1 cellular context compared by ENCODE assay signal in the genomic region with DNA sequence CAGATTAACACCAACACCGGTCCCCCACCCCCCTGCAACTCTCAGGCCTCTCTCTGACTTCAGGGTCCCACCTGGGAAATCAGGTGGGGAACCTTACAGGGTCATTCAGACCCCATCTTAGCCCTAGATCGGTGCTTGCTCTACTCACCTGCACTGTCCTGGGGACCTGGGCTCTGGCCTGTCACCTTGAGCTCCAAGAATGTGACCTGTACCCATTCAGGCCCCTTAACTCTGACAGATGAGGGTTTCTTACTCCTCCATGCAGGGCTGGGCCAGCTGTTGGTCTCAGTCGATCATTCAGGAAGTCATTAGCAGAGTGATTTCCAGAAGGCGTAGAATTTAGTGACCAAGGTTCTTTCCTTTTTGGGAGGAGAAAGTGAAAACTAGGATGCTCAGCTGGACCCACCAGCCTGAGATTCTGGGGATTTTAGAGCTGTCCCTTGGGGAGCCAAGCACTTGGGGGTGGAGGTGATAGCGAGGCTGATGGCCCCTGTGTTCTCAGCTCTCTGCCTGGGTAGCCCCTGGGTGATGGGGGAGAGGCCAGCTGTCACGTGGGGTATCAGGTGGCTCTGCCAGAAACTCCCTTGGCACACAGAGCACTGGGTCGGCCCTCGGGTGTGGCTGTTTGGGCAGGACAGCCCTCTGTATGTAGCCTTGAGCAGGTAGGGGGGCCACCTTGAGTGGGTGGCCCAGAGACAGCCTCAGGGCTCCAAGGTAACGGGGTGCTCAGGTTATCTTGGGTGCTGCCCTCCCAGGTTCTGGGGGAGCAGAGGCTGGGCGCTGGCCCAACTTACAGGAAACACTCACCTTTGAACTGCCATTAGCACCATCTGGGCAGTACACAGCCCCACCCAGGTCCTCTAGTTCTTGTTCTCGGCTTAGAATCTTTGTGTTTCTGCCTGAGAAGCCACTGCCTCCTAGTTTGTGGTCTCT.
TF ChIP-seq lines count a peak whose summit lies in the region.

No MANE protein-coding gene starts in this region.

TF ChIP-seq in HepG2, 621 proteins besides CTCF, POLR2A, EP300 and RAD21 (continued from another document and continues in another):
- TF ChIP-seq, protein P1, sequence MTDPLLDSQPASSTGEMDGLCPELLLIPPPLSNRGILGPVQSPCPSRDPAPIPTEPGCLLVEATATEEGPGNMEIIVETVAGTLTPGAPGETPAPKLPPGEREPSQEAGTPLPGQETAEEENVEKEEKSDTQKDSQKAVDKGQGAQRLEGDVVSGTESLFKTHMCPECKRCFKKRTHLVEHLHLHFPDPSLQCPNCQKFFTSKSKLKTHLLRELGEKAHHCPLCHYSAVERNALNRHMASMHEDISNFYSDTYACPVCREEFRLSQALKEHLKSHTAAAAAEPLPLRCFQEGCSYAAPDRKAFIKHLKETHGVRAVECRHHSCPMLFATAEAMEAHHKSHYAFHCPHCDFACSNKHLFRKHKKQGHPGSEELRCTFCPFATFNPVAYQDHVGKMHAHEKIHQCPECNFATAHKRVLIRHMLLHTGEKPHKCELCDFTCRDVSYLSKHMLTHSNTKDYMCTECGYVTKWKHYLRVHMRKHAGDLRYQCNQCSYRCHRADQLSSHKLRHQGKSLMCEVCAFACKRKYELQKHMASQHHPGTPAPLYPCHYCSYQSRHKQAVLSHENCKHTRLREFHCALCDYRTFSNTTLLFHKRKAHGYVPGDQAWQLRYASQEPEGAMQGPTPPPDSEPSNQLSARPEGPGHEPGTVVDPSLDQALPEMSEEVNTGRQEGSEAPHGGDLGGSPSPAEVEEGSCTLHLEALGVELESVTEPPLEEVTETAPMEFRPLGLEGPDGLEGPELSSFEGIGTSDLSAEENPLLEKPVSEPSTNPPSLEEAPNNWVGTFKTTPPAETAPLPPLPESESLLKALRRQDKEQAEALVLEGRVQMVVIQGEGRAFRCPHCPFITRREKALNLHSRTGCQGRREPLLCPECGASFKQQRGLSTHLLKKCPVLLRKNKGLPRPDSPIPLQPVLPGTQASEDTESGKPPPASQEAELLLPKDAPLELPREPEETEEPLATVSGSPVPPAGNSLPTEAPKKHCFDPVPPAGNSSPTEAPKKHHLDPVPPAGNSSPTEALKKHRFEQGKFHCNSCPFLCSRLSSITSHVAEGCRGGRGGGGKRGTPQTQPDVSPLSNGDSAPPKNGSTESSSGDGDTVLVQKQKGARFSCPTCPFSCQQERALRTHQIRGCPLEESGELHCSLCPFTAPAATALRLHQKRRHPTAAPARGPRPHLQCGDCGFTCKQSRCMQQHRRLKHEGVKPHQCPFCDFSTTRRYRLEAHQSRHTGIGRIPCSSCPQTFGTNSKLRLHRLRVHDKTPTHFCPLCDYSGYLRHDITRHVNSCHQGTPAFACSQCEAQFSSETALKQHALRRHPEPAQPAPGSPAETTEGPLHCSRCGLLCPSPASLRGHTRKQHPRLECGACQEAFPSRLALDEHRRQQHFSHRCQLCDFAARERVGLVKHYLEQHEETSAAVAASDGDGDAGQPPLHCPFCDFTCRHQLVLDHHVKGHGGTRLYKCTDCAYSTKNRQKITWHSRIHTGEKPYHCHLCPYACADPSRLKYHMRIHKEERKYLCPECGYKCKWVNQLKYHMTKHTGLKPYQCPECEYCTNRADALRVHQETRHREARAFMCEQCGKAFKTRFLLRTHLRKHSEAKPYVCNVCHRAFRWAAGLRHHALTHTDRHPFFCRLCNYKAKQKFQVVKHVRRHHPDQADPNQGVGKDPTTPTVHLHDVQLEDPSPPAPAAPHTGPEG (CRISPR knock-in tag; IDR thresholded peaks at IDR 0.05): no peak; the same call in 1 of the 2 replicates
- TF ChIP-seq KLF11 (CRISPR knock-in tag; IDR thresholded peaks at IDR 0.05) (no peak), ZNF263 (CRISPR knock-in tag; IDR thresholded peaks at IDR 0.05) (no peak), ZNF501 (CRISPR knock-in tag; IDR thresholded peaks at IDR 0.05) (0 out of 2 replicates have a peak, but pooled peaks have one; percentile 5), ZFYVE20 (CRISPR knock-in tag; IDR thresholded peaks at IDR 0.05; ENCODE audit: borderline replicate concordance, low read depth) (no peak), ARNTL (CRISPR knock-in tag; IDR thresholded peaks at IDR 0.05) (peak; percentile 53; the same call in 1 of the 2 replicates), SSRP1 (CRISPR knock-in tag; IDR thresholded peaks at IDR 0.05) (0 out of 2 replicates have a peak, but pooled peaks have one; percentile 48), YEATS2 (CRISPR knock-in tag; IDR thresholded peaks at IDR 0.05; ENCODE audit: borderline replicate concordance) (no peak), GABPA (IDR thresholded peaks at IDR 0.05; ENCODE audit: low read depth, low read length) (no peak), GABPA (CRISPR knock-in tag; IDR thresholded peaks at IDR 0.05; ENCODE audit: low read depth) (0 out of 2 replicates have a peak, but pooled peaks have one; percentile 34), ZBTB3 (CRISPR knock-in tag; IDR thresholded peaks at IDR 0.05; ENCODE audit: borderline replicate concordance, low read depth) (no peak), SOX5 (CRISPR knock-in tag; IDR thresholded peaks at IDR 0.05; ENCODE audit: borderline replicate concordance) (no peak), PITX1 (CRISPR knock-in tag; IDR thresholded peaks at IDR 0.05) (0 out of 2 replicates have a peak, but pooled peaks have one; percentile 4), ZNF350 (CRISPR knock-in tag; IDR thresholded peaks at IDR 0.05; ENCODE audit: borderline replicate concordance, low read depth) (0 out of 2 replicates have a peak, but pooled peaks have one; percentile 7), ZNF446 (CRISPR knock-in tag; IDR thresholded peaks at IDR 0.05) (no peak), NFIC (IDR thresholded peaks at IDR 0.05; ENCODE audit: low read length) (0 out of 2 replicates have a peak, but pooled peaks have one; percentile 29), AKAP8 (CRISPR knock-in tag; IDR thresholded peaks at IDR 0.05) (peak; percentile 87), STAG1 (CRISPR knock-in tag; IDR thresholded peaks at IDR 0.05) (0 out of 2 replicates have a peak, but pooled peaks have one; percentile 4), RFXAP (CRISPR knock-in tag; IDR thresholded peaks at IDR 0.05; ENCODE audit: borderline replicate concordance) (0 out of 2 replicates have a peak, but pooled peaks have one; percentile 13)
- TF ChIP-seq, protein P2, sequence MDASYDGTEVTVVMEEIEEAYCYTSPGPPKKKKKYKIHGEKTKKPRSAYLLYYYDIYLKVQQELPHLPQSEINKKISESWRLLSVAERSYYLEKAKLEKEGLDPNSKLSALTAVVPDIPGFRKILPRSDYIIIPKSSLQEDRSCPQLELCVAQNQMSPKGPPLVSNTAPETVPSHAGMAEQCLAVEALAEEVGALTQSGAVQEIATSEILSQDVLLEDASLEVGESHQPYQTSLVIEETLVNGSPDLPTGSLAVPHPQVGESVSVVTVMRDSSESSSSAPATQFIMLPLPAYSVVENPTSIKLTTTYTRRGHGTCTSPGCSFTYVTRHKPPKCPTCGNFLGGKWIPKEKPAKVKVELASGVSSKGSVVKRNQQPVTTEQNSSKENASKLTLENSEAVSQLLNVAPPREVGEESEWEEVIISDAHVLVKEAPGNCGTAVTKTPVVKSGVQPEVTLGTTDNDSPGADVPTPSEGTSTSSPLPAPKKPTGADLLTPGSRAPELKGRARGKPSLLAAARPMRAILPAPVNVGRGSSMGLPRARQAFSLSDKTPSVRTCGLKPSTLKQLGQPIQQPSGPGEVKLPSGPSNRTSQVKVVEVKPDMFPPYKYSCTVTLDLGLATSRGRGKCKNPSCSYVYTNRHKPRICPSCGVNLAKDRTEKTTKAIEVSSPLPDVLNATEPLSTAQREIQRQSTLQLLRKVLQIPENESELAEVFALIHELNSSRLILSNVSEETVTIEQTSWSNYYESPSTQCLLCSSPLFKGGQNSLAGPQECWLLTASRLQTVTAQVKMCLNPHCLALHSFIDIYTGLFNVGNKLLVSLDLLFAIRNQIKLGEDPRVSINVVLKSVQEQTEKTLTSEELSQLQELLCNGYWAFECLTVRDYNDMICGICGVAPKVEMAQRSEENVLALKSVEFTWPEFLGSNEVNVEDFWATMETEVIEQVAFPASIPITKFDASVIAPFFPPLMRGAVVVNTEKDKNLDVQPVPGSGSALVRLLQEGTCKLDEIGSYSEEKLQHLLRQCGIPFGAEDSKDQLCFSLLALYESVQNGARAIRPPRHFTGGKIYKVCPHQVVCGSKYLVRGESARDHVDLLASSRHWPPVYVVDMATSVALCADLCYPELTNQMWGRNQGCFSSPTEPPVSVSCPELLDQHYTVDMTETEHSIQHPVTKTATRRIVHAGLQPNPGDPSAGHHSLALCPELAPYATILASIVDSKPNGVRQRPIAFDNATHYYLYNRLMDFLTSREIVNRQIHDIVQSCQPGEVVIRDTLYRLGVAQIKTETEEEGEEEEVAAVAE (CRISPR knock-in tag; IDR thresholded peaks at IDR 0.05; ENCODE audit: borderline replicate concordance): 0 out of 2 replicates have a peak, but pooled peaks have one; percentile 4
- TF ChIP-seq, protein P3, sequence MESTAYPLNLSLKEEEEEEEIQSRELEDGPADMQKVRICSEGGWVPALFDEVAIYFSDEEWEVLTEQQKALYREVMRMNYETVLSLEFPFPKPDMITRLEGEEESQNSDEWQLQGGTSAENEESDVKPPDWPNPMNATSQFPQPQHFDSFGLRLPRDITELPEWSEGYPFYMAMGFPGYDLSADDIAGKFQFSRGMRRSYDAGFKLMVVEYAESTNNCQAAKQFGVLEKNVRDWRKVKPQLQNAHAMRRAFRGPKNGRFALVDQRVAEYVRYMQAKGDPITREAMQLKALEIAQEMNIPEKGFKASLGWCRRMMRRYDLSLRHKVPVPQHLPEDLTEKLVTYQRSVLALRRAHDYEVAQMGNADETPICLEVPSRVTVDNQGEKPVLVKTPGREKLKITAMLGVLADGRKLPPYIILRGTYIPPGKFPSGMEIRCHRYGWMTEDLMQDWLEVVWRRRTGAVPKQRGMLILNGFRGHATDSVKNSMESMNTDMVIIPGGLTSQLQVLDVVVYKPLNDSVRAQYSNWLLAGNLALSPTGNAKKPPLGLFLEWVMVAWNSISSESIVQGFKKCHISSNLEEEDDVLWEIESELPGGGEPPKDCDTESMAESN (CRISPR knock-in tag; conservative IDR thresholded peaks at IDR 0.05): 0 out of 2 replicates have a peak, but pooled peaks have one; percentile 19
- TF ChIP-seq, protein P4, sequence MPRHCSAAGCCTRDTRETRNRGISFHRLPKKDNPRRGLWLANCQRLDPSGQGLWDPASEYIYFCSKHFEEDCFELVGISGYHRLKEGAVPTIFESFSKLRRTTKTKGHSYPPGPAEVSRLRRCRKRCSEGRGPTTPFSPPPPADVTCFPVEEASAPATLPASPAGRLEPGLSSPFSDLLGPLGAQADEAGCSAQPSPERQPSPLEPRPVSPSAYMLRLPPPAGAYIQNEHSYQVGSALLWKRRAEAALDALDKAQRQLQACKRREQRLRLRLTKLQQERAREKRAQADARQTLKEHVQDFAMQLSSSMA (CRISPR knock-in tag; IDR thresholded peaks at IDR 0.05): no peak
- TF ChIP-seq, protein P5, sequence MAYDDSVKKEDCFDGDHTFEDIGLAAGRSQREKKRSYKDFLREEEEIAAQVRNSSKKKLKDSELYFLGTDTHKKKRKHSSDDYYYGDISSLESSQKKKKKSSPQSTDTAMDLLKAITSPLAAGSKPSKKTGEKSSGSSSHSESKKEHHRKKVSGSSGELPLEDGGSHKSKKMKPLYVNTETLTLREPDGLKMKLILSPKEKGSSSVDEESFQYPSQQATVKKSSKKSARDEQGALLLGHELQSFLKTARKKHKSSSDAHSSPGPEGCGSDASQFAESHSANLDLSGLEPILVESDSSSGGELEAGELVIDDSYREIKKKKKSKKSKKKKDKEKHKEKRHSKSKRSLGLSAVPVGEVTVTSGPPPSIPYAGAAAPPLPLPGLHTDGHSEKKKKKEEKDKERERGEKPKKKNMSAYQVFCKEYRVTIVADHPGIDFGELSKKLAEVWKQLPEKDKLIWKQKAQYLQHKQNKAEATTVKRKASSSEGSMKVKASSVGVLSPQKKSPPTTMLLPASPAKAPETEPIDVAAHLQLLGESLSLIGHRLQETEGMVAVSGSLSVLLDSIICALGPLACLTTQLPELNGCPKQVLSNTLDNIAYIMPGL (CRISPR knock-in tag; IDR thresholded peaks at IDR 0.05; ENCODE audit: borderline replicate concordance in 1 of 2, low read depth in 1 of 2): peak in 1 of 2 experiments; percentile 59; a peak in 1 of 4 replicates
- TF ChIP-seq, protein P6, sequence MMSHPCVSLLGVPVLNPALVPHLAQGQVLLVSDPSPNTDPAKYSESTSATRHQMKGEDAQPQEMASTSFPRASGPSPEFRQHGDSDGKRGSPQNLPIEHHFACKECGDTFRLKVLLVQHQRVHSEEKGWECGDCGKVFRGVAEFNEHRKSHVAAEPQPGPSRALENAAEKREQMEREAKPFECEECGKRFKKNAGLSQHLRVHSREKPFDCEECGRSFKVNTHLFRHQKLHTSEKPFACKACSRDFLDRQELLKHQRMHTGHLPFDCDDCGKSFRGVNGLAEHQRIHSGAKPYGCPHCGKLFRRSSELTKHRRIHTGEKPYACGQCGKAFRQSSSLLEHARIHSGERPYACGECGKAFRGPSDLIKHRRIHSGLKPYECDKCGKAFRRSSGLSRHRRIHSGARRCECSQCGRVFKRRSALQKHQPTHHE (CRISPR knock-in tag; IDR thresholded peaks at IDR 0.05; ENCODE audit: borderline replicate concordance): 0 out of 2 replicates have a peak, but pooled peaks have one; percentile 33
- TF ChIP-seq, protein P7, sequence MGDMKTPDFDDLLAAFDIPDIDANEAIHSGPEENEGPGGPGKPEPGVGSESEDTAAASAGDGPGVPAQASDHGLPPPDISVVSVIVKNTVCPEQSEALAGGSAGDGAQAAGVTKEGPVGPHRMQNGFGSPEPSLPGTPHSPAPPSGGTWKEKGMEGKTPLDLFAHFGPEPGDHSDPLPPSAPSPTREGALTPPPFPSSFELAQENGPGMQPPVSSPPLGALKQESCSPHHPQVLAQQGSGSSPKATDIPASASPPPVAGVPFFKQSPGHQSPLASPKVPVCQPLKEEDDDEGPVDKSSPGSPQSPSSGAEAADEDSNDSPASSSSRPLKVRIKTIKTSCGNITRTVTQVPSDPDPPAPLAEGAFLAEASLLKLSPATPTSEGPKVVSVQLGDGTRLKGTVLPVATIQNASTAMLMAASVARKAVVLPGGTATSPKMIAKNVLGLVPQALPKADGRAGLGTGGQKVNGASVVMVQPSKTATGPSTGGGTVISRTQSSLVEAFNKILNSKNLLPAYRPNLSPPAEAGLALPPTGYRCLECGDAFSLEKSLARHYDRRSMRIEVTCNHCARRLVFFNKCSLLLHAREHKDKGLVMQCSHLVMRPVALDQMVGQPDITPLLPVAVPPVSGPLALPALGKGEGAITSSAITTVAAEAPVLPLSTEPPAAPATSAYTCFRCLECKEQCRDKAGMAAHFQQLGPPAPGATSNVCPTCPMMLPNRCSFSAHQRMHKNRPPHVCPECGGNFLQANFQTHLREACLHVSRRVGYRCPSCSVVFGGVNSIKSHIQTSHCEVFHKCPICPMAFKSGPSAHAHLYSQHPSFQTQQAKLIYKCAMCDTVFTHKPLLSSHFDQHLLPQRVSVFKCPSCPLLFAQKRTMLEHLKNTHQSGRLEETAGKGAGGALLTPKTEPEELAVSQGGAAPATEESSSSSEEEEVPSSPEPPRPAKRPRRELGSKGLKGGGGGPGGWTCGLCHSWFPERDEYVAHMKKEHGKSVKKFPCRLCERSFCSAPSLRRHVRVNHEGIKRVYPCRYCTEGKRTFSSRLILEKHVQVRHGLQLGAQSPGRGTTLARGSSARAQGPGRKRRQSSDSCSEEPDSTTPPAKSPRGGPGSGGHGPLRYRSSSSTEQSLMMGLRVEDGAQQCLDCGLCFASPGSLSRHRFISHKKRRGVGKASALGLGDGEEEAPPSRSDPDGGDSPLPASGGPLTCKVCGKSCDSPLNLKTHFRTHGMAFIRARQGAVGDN (CRISPR knock-in tag; IDR thresholded peaks at IDR 0.05): peak; percentile 65
